In genomic region chr10:69318997-69319727, GRCh38 we compare ENCODE assay signal across 8 cellular contexts. TPM values are rescaled to one million over a fixed set of nuclear protein-coding genes. Genes with fewer than 3 reads are reported as not detected.
DNase-seq lines count a peak whose midpoint lies in the region; ATAC-seq, FAIRE-seq and TF ChIP-seq lines count a peak whose summit lies in the region.

No MANE protein-coding gene starts in this region.

- no peaks in the 10 kb centered on the region for H3K27me3 ChIP-seq in astrocyte (ENCODE audit: insufficient read depth, low read length)
- H3K27me3 ChIP-seq in iPS DF 6.9 (ENCODE audit: control insufficient read depth, insufficient read depth, low read length), result no peaks in the 10 kb centered on the region
- H3K27me3 ChIP-seq in spleen (replicated peaks in 1 of 7), result no peaks in the 10 kb centered on the region

- H3K9me3 ChIP-seq in astrocyte (ENCODE audit: insufficient read depth, low read depth, low read length) (no peaks in the 10 kb centered on the region), iPS DF 6.9 (ENCODE audit: control insufficient read depth, insufficient read depth, low read length) (no peaks in the 10 kb centered on the region), spleen (no peaks in the 10 kb centered on the region)

- H3K9ac ChIP-seq in astrocyte (ENCODE audit: low read length), result peak overlapping the region; percentile 91

- H2AFZ ChIP-seq in astrocyte (ENCODE audit: low read depth, low read length), result peak overlapping the region; percentile 85

- H3K36me3 ChIP-seq in astrocyte (ENCODE audit: insufficient read depth, low read length) (no peaks in the 10 kb centered on the region), iPS DF 6.9 (ENCODE audit: control insufficient read depth, insufficient read depth, low read length) (no peaks in the 10 kb centered on the region), spleen (peaks cover 0 to 4% (median 0%) of the 10 kb centered on the region in 6 donors)

- ATAC-seq in GM18868 (IDR thresholded peaks at IDR 0.05; ENCODE audit: unreplicated experiment), result peak; percentile 18
- ATAC-seq in HG03135 (IDR thresholded peaks at IDR 0.05; ENCODE audit: unreplicated experiment), result peak; percentile 21

- H3K4me1 ChIP-seq in astrocyte (ENCODE audit: insufficient read depth, low read length) (peaks cover 33% of the 10 kb centered on the region), iPS DF 6.9 (ENCODE audit: control insufficient read depth, insufficient read depth, low read length) (peaks cover 11% of the 10 kb centered on the region), spleen (peaks cover 22 to 71% (median 56%) of the 10 kb centered on the region in 6 donors)

- intact Hi-C loops in spleen (cut with DNase I; ENCODE audit: low total_unique reads), result no loop called here

- peaks cover 55% of the 10 kb centered on the region for H3K79me2 ChIP-seq in astrocyte (ENCODE audit: insufficient read depth, low read length)

- DNase-seq in T-helper 9 cell (peak; percentile 69), astrocyte (ENCODE audit: low read depth) (peak; percentile 48), iPS DF 6.9 (ENCODE audit: low read depth, low spot score) (no peak), spleen (peak; percentile 93), medulla oblongata (ENCODE audit: extremely low spot score) (no peak)

- H4K20me1 ChIP-seq in astrocyte (ENCODE audit: insufficient read depth, low read length), result peaks cover 45% of the 10 kb centered on the region

- H3K36me3 Mint-ChIP-seq in astrocyte (ENCODE audit: low read depth, unreplicated experiment), result peaks cover 1% of the 10 kb centered on the region

- peak overlapping the region; percentile 89 for H3K4me3 ChIP-seq in astrocyte (ENCODE audit: insufficient read depth, low read depth, low read length)
- peak overlapping the region; percentile 93 for H3K4me3 ChIP-seq in iPS DF 6.9 (ENCODE audit: low read length)
- peak overlapping the region; percentile 86 to 100 (median 96) for H3K4me3 ChIP-seq in spleen

- TF ChIP-seq POLR2A in spleen (IDR thresholded peaks at IDR 0.05), result no peak

- no peak for FAIRE-seq in astrocyte (lab: Jason Lieb, UNC)

- H3K27ac Mint-ChIP-seq in astrocyte (ENCODE audit: unreplicated experiment), result peak overlapping the region; percentile 90

- peak overlapping the region; percentile 95 for H3K4me3 Mint-ChIP-seq in astrocyte (ENCODE audit: unreplicated experiment)

- no peak for TF ChIP-seq CTCF in 22Rv1 (IDR thresholded peaks at IDR 0.05)
- no peak for TF ChIP-seq CTCF in astrocyte (IDR thresholded peaks at IDR 0.05; ENCODE audit: insufficient read depth, low read depth, low read length)
- TF ChIP-seq CTCF in spleen (IDR thresholded peaks at IDR 0.05 in 8 of 11, conservative IDR thresholded peaks at IDR 0.05 in 3 of 11), result no peak

- no peaks in the 10 kb centered on the region for H3K9me3 Mint-ChIP-seq in astrocyte (ENCODE audit: unreplicated experiment)

- peaks cover 29% of the 10 kb centered on the region for H3K4me1 Mint-ChIP-seq in astrocyte (ENCODE audit: low read depth, unreplicated experiment)

- H3K27ac ChIP-seq in 22Rv1 (peak overlapping the region; percentile 95), astrocyte (ENCODE audit: low read depth, low read length) (peak overlapping the region; percentile 83), iPS DF 6.9 (ENCODE audit: low read length) (no peak overlapping the region), spleen (peak overlapping the region; percentile 77 to 97 (median 94))

- peak overlapping the region; percentile 98 for H3K4me2 ChIP-seq in astrocyte (ENCODE audit: low read length)

- no CpG with 5 or more reads among the region's 56 CpGs for WGBS in iPS DF 6.9 (ENCODE audit: insufficient coverage, insufficient read length)
- 0 to 2% (median 1%) methylated on average over 19 to 56 of the region's 56 CpGs for WGBS in spleen, 5 donors

- H3K27me3 Mint-ChIP-seq in astrocyte (ENCODE audit: low read depth, unreplicated experiment), result peaks cover 2% of the 10 kb centered on the region

RNA-seq across cellular contexts. Expression of gene HK1, which starts 40.9 kb away (rescaled TPM):
- total RNA-seq in astrocyte, result 94.5 and 95.0 TPM in 2 replicates
- total RNA-seq in spleen, result 100 to 1,000 TPM in 1 of 7 donors, 10 to 100 TPM in 6; 59.3 to 108 (median 81.0) TPM
- polyA plus RNA-seq in spleen, result 10 to 100 TPM; 19.0 to 32.5 (median 19.1) TPM

Comparison
In these comparisons a context has a peak if more than half of its experiments do, and no peak if none do; other contexts are left out.
1. DNase-seq: peak in T-helper 9 cell (single experiment), astrocyte (single experiment) and spleen (single experiment); none in iPS DF 6.9 (single experiment) and medulla oblongata (single experiment).
2. Peak in every context shown above with its lines, with median percentiles within 50 percentile points of each other: H3K4me3 ChIP-seq.